Comparison of ENCODE assay signal across 9 cellular contexts in genomic region chr1:21935891-21936365, GRCh38. TPM values are rescaled to one million over a fixed set of nuclear protein-coding genes. Genes with fewer than 3 reads are reported as not detected.
A peak's percentile ranks its signal among the peaks of the same experiment; 100 is the strongest.
DNase-seq lines count a peak whose midpoint lies in the region; ATAC-seq and TF ChIP-seq lines count a peak whose summit lies in the region.
"Had no signal": no experiment of that assay in that cellular context is flagged by ENCODE, and none has a peak within 500 bp of the region (broad histone marks: within the 10 kb centered on the region; RNA-seq: fewer than 3 reads in every experiment).

No MANE protein-coding gene starts in this region.

- H3K79me1 ChIP-seq in IMR-90 (ENCODE audit: low read depth in 1 of 2, low read length in 2 of 2), result peaks cover 26 to 52% of the 10 kb centered on the region in 2 experiments

- no peak for TF ChIP-seq RAD21 in IMR-90 (IDR thresholded peaks at IDR 0.05; ENCODE audit: low read length)

- H3K9ac ChIP-seq in IMR-90 (ENCODE audit: low read depth, low read length) (peak overlapping the region; percentile 93), stomach smooth muscle (ENCODE audit: low read length in 2 of 2) (peak overlapping the region; percentile 83 to 93)

- H2BK20ac ChIP-seq in IMR-90 (ENCODE audit: low read depth, low read length), result peak overlapping the region; percentile 37

- no peak for TF ChIP-seq POLR2A in IMR-90 (IDR thresholded peaks at IDR 0.05; ENCODE audit: low read depth, low read length)

- peak overlapping the region; percentile 96 for H3K23ac ChIP-seq in IMR-90 (ENCODE audit: low read depth, low read length)

- peaks cover 41% of the 10 kb centered on the region for H3K9me1 ChIP-seq in IMR-90 (ENCODE audit: insufficient read depth, low read length)

- BruUV-seq in IMR-90 (replicated peaks; lab: Mats Ljungman, UMichigan), result no TSS peak

- H3K4me3 ChIP-seq in IMR-90 (ENCODE audit: insufficient read depth, low read depth, low read length) (peak overlapping the region; percentile 65), ascending aorta (peak overlapping the region; percentile 75 to 95), stomach smooth muscle (ENCODE audit: low read length in 2 of 2) (peak overlapping the region; percentile 65 to 96)

- TF ChIP-seq CTCF in IMR-90 (conservative IDR thresholded peaks at IDR 0.05; ENCODE audit: low read depth, low read length) (no peak), ascending aorta (IDR thresholded peaks at IDR 0.05) (no peak)

- no peaks in the 10 kb centered on the region for H3K27me3 ChIP-seq in IMR-90 (ENCODE audit: control insufficient read depth, insufficient read depth, low read length)
- no peaks in the 10 kb centered on the region for H3K27me3 ChIP-seq in ascending aorta
- no peaks in the 10 kb centered on the region for H3K27me3 ChIP-seq in stomach smooth muscle (ENCODE audit: control insufficient read depth in 1 of 2, insufficient read depth in 2 of 2, low read length in 2 of 2)

- peak overlapping the region; percentile 96 for H3K4me2 ChIP-seq in IMR-90 (ENCODE audit: low read depth, low read length)

- peak overlapping the region; percentile 68 for H2AFZ ChIP-seq in IMR-90 (replicated peaks; ENCODE audit: low read length, poor library complexity)

- H3K56ac ChIP-seq in IMR-90 (ENCODE audit: extremely low read depth, insufficient read depth, low read length), result peak overlapping the region; percentile 92; the same call in 1 of the 2 replicates

- H3K4me1 ChIP-seq in IMR-90 (ENCODE audit: control insufficient read depth, insufficient read depth, low read length) (peaks cover 47% of the 10 kb centered on the region), ascending aorta (peaks cover 29 to 67% of the 10 kb centered on the region in 2 donors), stomach smooth muscle (ENCODE audit: control insufficient read depth, insufficient read depth, low read length) (peaks cover 82% of the 10 kb centered on the region)

- peak overlapping the region; percentile 84 for H2BK5ac ChIP-seq in IMR-90 (ENCODE audit: low read depth, low read length, poor library complexity, severe bottlenecking)

- H3K9me3 ChIP-seq in IMR-90 (ENCODE audit: control insufficient read depth, insufficient read depth, low read length) (no peaks in the 10 kb centered on the region), ascending aorta (no peaks in the 10 kb centered on the region), stomach smooth muscle (ENCODE audit: control insufficient read depth in 2 of 2, low read length in 2 of 2) (no peaks in the 10 kb centered on the region)

- no peaks in the 10 kb centered on the region for H3K36me3 ChIP-seq in IMR-90 (ENCODE audit: control insufficient read depth, insufficient read depth, low read length)
- H3K36me3 ChIP-seq in ascending aorta, result no peaks in the 10 kb centered on the region
- no peaks in the 10 kb centered on the region for H3K36me3 ChIP-seq in stomach smooth muscle (ENCODE audit: control insufficient read depth in 2 of 2, insufficient read depth in 2 of 2, low read length in 2 of 2)

- H3K18ac ChIP-seq in IMR-90 (ENCODE audit: low read depth, low read length), result no peak overlapping the region; the same call in 1 of the 2 replicates

- H2AK9ac ChIP-seq in IMR-90 (replicated peaks; ENCODE audit: low read depth, low read length, poor library complexity), result peak overlapping the region; percentile 99

- H2BK15ac ChIP-seq in IMR-90 (ENCODE audit: low read depth, low read length), result peak overlapping the region; percentile 84; the same call in 2 of the 3 replicates

- peak overlapping the region; percentile 78 for H2BK120ac ChIP-seq in IMR-90 (ENCODE audit: low read depth, low read length)

- WGBS in IMR-90 (ENCODE audit: extremely low coverage in 2 of 2, insufficient read length in 1 of 2), 2 experiments, result 40% methylated on average over 1 of the region's 8 CpGs; no CpG with 5 or more reads in 1 of the 2 experiments

- CTCF ChIA-PET in IMR-90 (lab: Yijun Ruan, JAX), result no interaction called here

- POLR2A ChIA-PET in IMR-90 (lab: Charles Lee; ENCODE audit: unreplicated experiment), result interaction anchor here (1.0 kb wide), 1 partner anchor 16 kb away, joined by 5 read pairs; no protein-coding TSS in a partner anchor

- peak overlapping the region; percentile 63 for H4K91ac ChIP-seq in IMR-90 (ENCODE audit: insufficient read depth, low read depth, low read length)

- in situ Hi-C loops in IMR-90 (cut with MboI; ENCODE audit: low sequenced_read_pairs), result no loop called here

- H4K20me1 ChIP-seq in IMR-90 (ENCODE audit: insufficient read depth, low read length), result 0 out of 2 replicates have a peak, but pooled peaks cover 3% of the 10 kb centered on the region

- peak overlapping the region; percentile 99 for H3K14ac ChIP-seq in IMR-90 (replicated peaks; ENCODE audit: low read depth, low read length)

- DNase-seq in IMR-90, result no peak
- DNase-seq in ascending aorta (ENCODE audit: low spot score in 2 of 2), result no peak
- peak; percentile 64 for DNase-seq in kidney glomerular epithelial cell (lab: John Stamatoyannopoulos, UW)
- DNase-seq in epidermal melanocyte (ENCODE audit: insufficient read length, low spot score), result no peak
- no peak for DNase-seq in NCI-H2171 (lab: John Stamatoyannopoulos, UW)
- DNase-seq in putamen (ENCODE audit: low spot score), result no peak
- DNase-seq: glutamatergic neuron had no signal

- peak overlapping the region; percentile 92 for H2AK5ac ChIP-seq in IMR-90 (ENCODE audit: low read depth, low read length)

- dilution Hi-C loops in IMR-90 (cut with HindIII; ENCODE audit: low sequenced_read_pairs, unreplicated experiment), result no loop called here

- no peak for ATAC-seq in IMR-90 (ENCODE audit: low read depth)

- peak overlapping the region; percentile 75 to 84 for H4K8ac ChIP-seq in IMR-90 (ENCODE audit: low read depth in 2 of 2, low read length in 2 of 2)

- peak overlapping the region; percentile 26 for H4K5ac ChIP-seq in IMR-90 (ENCODE audit: low read depth, low read length)

- H3K4ac ChIP-seq in IMR-90 (ENCODE audit: low read depth, low read length), result peak overlapping the region; percentile 95

- intact Hi-C loops in IMR-90 (cut with micrococcal nuclease), result loop anchor here (5.0 to 10.0 kb wide), 2 partner anchors 69 to 151 kb away; partner anchors contain the start of gene USP48
- intact Hi-C loops in ascending aorta (cut with DNase I), result loop anchor here (2.0 to 10.0 kb wide), 2 partner anchors 37 to 601 kb away; no protein-coding TSS in a partner anchor

- H3K27ac ChIP-seq in IMR-90 (ENCODE audit: insufficient read depth, low read length) (peak overlapping the region; percentile 84), ascending aorta (peak overlapping the region; percentile 96 to 98), stomach smooth muscle (ENCODE audit: low read length) (peak overlapping the region; percentile 95)

TF ChIP-seq in IMR-90, 13 proteins besides CTCF, POLR2A, EP300 and RAD21:
- no peak for TF ChIP-seq SMC3 (IDR thresholded peaks at IDR 0.05; ENCODE audit: low read depth, low read length)

RNA-seq across cellular contexts. Expression of gene HSPG2, which starts 1.2 kb away (rescaled TPM):
- 15.8 and 23.3 TPM in 2 replicates for total RNA-seq in IMR-90 (2012; rRNA removed)
- polyA plus RNA-seq in IMR-90 (2012; rRNA removed), result 94.0 and 104 TPM in 2 replicates
- 74.1 and 160 TPM in 2 replicates for polyA plus RNA-seq in IMR-90 (2012; cell fraction: cytosol; rRNA removed)
- 187 and 684 TPM in 2 replicates for polyA plus RNA-seq in IMR-90 (2012; cell fraction: nucleus; rRNA removed; ENCODE audit: low replicate concordance)
- 1,294 TPM for total RNA-seq in ascending aorta

RNA-seq across cellular contexts. Expression of gene CELA3B, which starts 40.9 kb away (rescaled TPM):
- total RNA-seq in IMR-90 (2012; rRNA removed) (not detected in 2 replicates), ascending aorta (not detected)
- polyA plus RNA-seq in IMR-90 (2012; rRNA removed), result not detected in 2 replicates
- polyA plus RNA-seq in IMR-90 (2012; cell fraction: cytosol; rRNA removed), result not detected in 2 replicates
- not detected in 2 replicates for polyA plus RNA-seq in IMR-90 (2012; cell fraction: nucleus; rRNA removed; ENCODE audit: low replicate concordance)
- total RNA-seq: subcutaneous adipose tissue had no signal

Comparison
In these comparisons a context has a peak if more than half of its experiments do, and no peak if none do; other contexts are left out.
1. RNA of gene HSPG2, which starts 1.2 kb away (total RNA-seq): 1,294 TPM in ascending aorta (single experiment); 15.8 to 23.3 TPM in IMR-90; every median in the first group is over 10 times any median in the second.
2. Peak in every context shown above with its lines, with median percentiles within 50 percentile points of each other: H3K27ac ChIP-seq and H3K4me3 ChIP-seq.